16 cellular contexts compared by ENCODE assay signal in the genomic region with DNA sequence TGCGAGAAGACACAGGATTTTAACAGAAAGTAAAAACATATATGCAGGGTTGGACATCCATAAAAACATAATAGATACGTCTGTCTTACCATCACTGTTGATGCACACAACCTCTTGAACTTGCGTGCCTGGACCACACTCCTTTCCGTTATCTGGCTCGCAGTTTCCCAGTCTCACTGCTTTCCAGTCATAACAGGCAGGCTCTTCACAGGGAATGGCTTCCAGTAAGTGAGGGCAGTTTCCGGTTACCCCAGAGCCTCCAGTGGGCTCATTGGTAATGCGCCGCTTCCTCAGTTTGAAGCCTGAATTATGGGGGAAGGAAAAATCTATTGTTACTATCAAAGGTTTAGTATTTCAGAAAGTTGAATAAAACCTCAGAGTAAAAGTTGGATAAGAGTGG.
DNase-seq lines count a peak whose midpoint lies in the region; ATAC-seq and TF ChIP-seq lines count a peak whose summit lies in the region.
"Had no signal": no experiment of that assay in that cellular context is flagged by ENCODE, and none has a peak within 500 bp of the region (broad histone marks: within the 10 kb centered on the region; RNA-seq: fewer than 3 reads in every experiment).

No MANE protein-coding gene starts in this region.

- no peak overlapping the region for H3K18ac ChIP-seq in mesenchymal stem cell (ENCODE audit: low read depth in 1 of 2, low read length in 2 of 2)

- H2AK5ac ChIP-seq in mesenchymal stem cell (ENCODE audit: low read length, severe bottlenecking): no peak overlapping the region

- H3K4ac ChIP-seq in mesenchymal stem cell (ENCODE audit: low read depth in 1 of 2, low read length in 2 of 2): peak overlapping the region in 1 of 2 experiments; percentile 76

- no peak overlapping the region for H3K23ac ChIP-seq in mesenchymal stem cell (ENCODE audit: low read length in 2 of 2)

- TF ChIP-seq CTCF in OCI-LY1 (IDR thresholded peaks at IDR 0.05; ENCODE audit: low read length) (no peak), smooth muscle cell (IDR thresholded peaks at IDR 0.05; ENCODE audit: borderline replicate concordance, insufficient read depth, poor library complexity, severe bottlenecking) (no peak)

- H3K27ac ChIP-seq in BLaER1 treated with 17β-estradiol and CSF1 and Interleukin-3, amounts not matched to agents 10 nM and 100 nM: peak overlapping the region; percentile 85 to 96 (median 92)
- H3K27ac ChIP-seq in OCI-LY1 (ENCODE audit: low read depth, low read length, poor library complexity, severe bottlenecking): peak overlapping the region; percentile 99
- H3K27ac ChIP-seq in mesenchymal stem cell (ENCODE audit: low read length, poor library complexity, severe bottlenecking): no peak overlapping the region
- H3K27ac ChIP-seq in smooth muscle cell (ENCODE audit: low read depth): peak overlapping the region; percentile 92
- H3K27ac ChIP-seq: HL-60 had no signal

- H3K14ac ChIP-seq in mesenchymal stem cell (ENCODE audit: low read length in 2 of 2): no peak overlapping the region

- no peaks in the 10 kb centered on the region for H3K79me1 ChIP-seq in mesenchymal stem cell (replicated peaks; ENCODE audit: low read length, poor library complexity, severe bottlenecking)

- no peak overlapping the region for H2BK15ac ChIP-seq in mesenchymal stem cell (ENCODE audit: low read depth, poor library complexity, severe bottlenecking)

- H3K9me2 ChIP-seq in OCI-LY1 (ENCODE audit: low read depth, low read length): no peaks in the 10 kb centered on the region

- DNase-seq in mesenchymal stem cell (peak; percentile 66), smooth muscle cell (lab: John Stamatoyannopoulos, UW; ENCODE audit: unreplicated experiment) (no peak)
- DNase-seq in activated CD4-positive, alpha-beta T cell treated with anti-CD3 and anti-CD28 coated beads, Interleukin-2, amount 50 U/mL, for 4 hours: no peak
- DNase-seq: ACHN; CD8-positive, alpha-beta T cell; COR-L47; DMS153; DMS79 treated with DMSO at 0.1 percent for 48 hours; GF-D8; HCEC 1CT; HFFc6 had no signal

- H3K36me3 ChIP-seq in BLaER1 treated with 17β-estradiol and CSF1 and Interleukin-3, amounts not matched to agents 10 nM and 100 nM: peaks cover 0 to 25% (median 3%) of the 10 kb centered on the region in 11 experiments; a peak in 7 of 22 replicates
- H3K36me3 ChIP-seq in OCI-LY1 (ENCODE audit: insufficient read depth, low read length) (peaks cover 8% of the 10 kb centered on the region; the same call in 1 of the 2 replicates), mesenchymal stem cell (ENCODE audit: control insufficient read depth in 1 of 2, insufficient read depth in 2 of 2, low read depth in 1 of 2, low read length in 2 of 2) (no peaks in the 10 kb centered on the region), smooth muscle cell (ENCODE audit: low read depth) (no peaks in the 10 kb centered on the region)

- no peaks in the 10 kb centered on the region for H3K27me3 ChIP-seq in BLaER1 treated with 17β-estradiol and CSF1 and Interleukin-3, amounts not matched to agents 10 nM and 100 nM
- H3K27me3 ChIP-seq in OCI-LY1 (ENCODE audit: insufficient read depth, low read length) (no peaks in the 10 kb centered on the region), mesenchymal stem cell (ENCODE audit: control insufficient read depth in 1 of 2, insufficient read depth in 1 of 2, low read length in 2 of 2) (peaks cover 0 to 7% of the 10 kb centered on the region in 2 experiments), smooth muscle cell (ENCODE audit: low read depth) (no peaks in the 10 kb centered on the region)

- peak overlapping the region in 1 of 10 experiments; percentile 2; a peak in 2 of 20 replicates for H3K4me3 ChIP-seq in BLaER1 treated with 17β-estradiol and CSF1 and Interleukin-3, amounts not matched to agents 10 nM and 100 nM
- H3K4me3 ChIP-seq in OCI-LY1 (ENCODE audit: low read depth, low read length, poor library complexity, severe bottlenecking) (no peak overlapping the region), mesenchymal stem cell (ENCODE audit: insufficient read depth in 1 of 2, low read depth in 1 of 2, low read length in 2 of 2) (no peak overlapping the region), smooth muscle cell (no peak overlapping the region)

- peaks cover 45 to 63% (median 54%) of the 10 kb centered on the region in 10 experiments for H3K4me1 ChIP-seq in BLaER1 treated with 17β-estradiol and CSF1 and Interleukin-3, amounts not matched to agents 10 nM and 100 nM
- peaks cover 44% of the 10 kb centered on the region for H3K4me1 ChIP-seq in OCI-LY1 (ENCODE audit: insufficient read depth, low read length, severe bottlenecking)
- no peaks in the 10 kb centered on the region for H3K4me1 ChIP-seq in mesenchymal stem cell (ENCODE audit: control insufficient read depth, insufficient read depth, low read depth, low read length)
- peaks cover 18% of the 10 kb centered on the region for H3K4me1 ChIP-seq in smooth muscle cell (ENCODE audit: low read depth)

- WGBS in mesenchymal stem cell: 68% methylated on average over 7 of the region's 8 CpGs
- 49% methylated on average over 8 of the region's 8 CpGs for WGBS in smooth muscle cell (ENCODE audit: low lambda C conversion rate)

- H2BK5ac ChIP-seq in mesenchymal stem cell (ENCODE audit: low read depth, low read length, poor library complexity, severe bottlenecking): no peak overlapping the region

- H3K9me3 ChIP-seq in BLaER1 treated with 17β-estradiol and CSF1 and Interleukin-3, amounts not matched to agents 10 nM and 100 nM (replicated peaks in 1 of 11): peaks cover 34 to 64% (median 56%) of the 10 kb centered on the region in 11 experiments
- H3K9me3 ChIP-seq in OCI-LY1 (ENCODE audit: low read length) (peaks cover 21% of the 10 kb centered on the region), mesenchymal stem cell (ENCODE audit: control insufficient read depth, low read length) (peaks cover 15% of the 10 kb centered on the region), smooth muscle cell (replicated peaks; ENCODE audit: low read depth) (no peaks in the 10 kb centered on the region)

- H2AFZ ChIP-seq in OCI-LY1 (ENCODE audit: low read length) (no peak overlapping the region), mesenchymal stem cell (ENCODE audit: low read depth, low read length) (no peak overlapping the region), smooth muscle cell (ENCODE audit: low read depth) (peak overlapping the region; percentile 42)

- H2BK12ac ChIP-seq in mesenchymal stem cell (ENCODE audit: low read length in 2 of 2): peak overlapping the region in 1 of 2 experiments; percentile 85

- no peak overlapping the region for H2BK120ac ChIP-seq in mesenchymal stem cell (ENCODE audit: low read depth, low read length)

- no peak overlapping the region for H4K8ac ChIP-seq in mesenchymal stem cell (ENCODE audit: low read length)

- no peak overlapping the region for H4K91ac ChIP-seq in mesenchymal stem cell (ENCODE audit: low read length)

- H3K79me2 ChIP-seq in OCI-LY1 (ENCODE audit: insufficient read depth, low read length): no peaks in the 10 kb centered on the region
- H3K79me2 ChIP-seq in smooth muscle cell (ENCODE audit: low read depth): no peaks in the 10 kb centered on the region

- peak overlapping the region; percentile 70 to 89 (median 74) for H3K4me2 ChIP-seq in BLaER1 treated with 17β-estradiol and CSF1 and Interleukin-3, amounts not matched to agents 10 nM and 100 nM
- H3K4me2 ChIP-seq in OCI-LY1 (ENCODE audit: low read length): no peak overlapping the region
- no peak overlapping the region for H3K4me2 ChIP-seq in mesenchymal stem cell (ENCODE audit: low read length, poor library complexity, severe bottlenecking)
- peak overlapping the region; percentile 80 for H3K4me2 ChIP-seq in smooth muscle cell

- peak overlapping the region; percentile 69 to 81 (median 78); a peak in 15 of 22 replicates for H3K9ac ChIP-seq in BLaER1 treated with 17β-estradiol and CSF1 and Interleukin-3, amounts not matched to agents 10 nM and 100 nM
- H3K9ac ChIP-seq in OCI-LY1 (ENCODE audit: low read length) (no peak overlapping the region), mesenchymal stem cell (ENCODE audit: low read length) (no peak overlapping the region), smooth muscle cell (ENCODE audit: low read depth) (peak overlapping the region; percentile 32)

- H3F3A ChIP-seq in OCI-LY1 (ENCODE audit: insufficient read depth, low read length) (peaks cover 8% of the 10 kb centered on the region; the same call in 1 of the 2 replicates), smooth muscle cell (ENCODE audit: low read depth) (peaks cover 12% of the 10 kb centered on the region)

- ATAC-seq in HG03108 (IDR thresholded peaks at IDR 0.05; ENCODE audit: unreplicated experiment): no peak
- ATAC-seq in GM21825 (IDR thresholded peaks at IDR 0.05; ENCODE audit: unreplicated experiment): no peak
- ATAC-seq: CD8-positive, alpha-beta T cell had no signal

- H4K20me1 ChIP-seq in BLaER1 treated with 17β-estradiol and CSF1 and Interleukin-3, amounts not matched to agents 10 nM and 100 nM: no peaks in the 10 kb centered on the region
- H4K20me1 ChIP-seq in OCI-LY1 (ENCODE audit: insufficient read depth, low read length): no peaks in the 10 kb centered on the region
- H4K20me1 ChIP-seq in smooth muscle cell (ENCODE audit: low read depth): no peaks in the 10 kb centered on the region

Comparison
In these comparisons a context has a peak if more than half of its experiments do, and no peak if none do; other contexts are left out.
1. H3K4me2 ChIP-seq: peak in BLaER1 treated with 17β-estradiol and CSF1 and Interleukin-3, amounts not matched to agents 10 nM and 100 nM (11 of 11) and smooth muscle cell (single experiment); none in OCI-LY1 (single experiment) and mesenchymal stem cell (single experiment).
2. H3K9ac ChIP-seq: peak in BLaER1 treated with 17β-estradiol and CSF1 and Interleukin-3, amounts not matched to agents 10 nM and 100 nM (11 of 11) and smooth muscle cell (single experiment); none in OCI-LY1 (single experiment) and mesenchymal stem cell (single experiment).